Comparison of ENCODE assay signal across 29 cellular contexts in genomic region chr3:9222049-9222448, GRCh38. TPM values are rescaled to one million over a fixed set of nuclear protein-coding genes. Genes with fewer than 3 reads are reported as not detected.
"Had no signal": no experiment of that assay in that cellular context is flagged by ENCODE, and none has a peak within 500 bp of the region (broad histone marks: within the 10 kb centered on the region; RNA-seq: fewer than 3 reads in every experiment).

No MANE protein-coding gene starts in this region.

- H3K27ac Mint-ChIP-seq: activated CD4-positive, alpha-beta memory T cell treated with anti-CD3 and anti-CD28 coated beads, Interleukin-2, amount 10 ng/mL, durations not matched to agents 7 days and 5 days; activated CD4-positive, alpha-beta T cell treated with anti-CD3 and anti-CD28 coated beads, Interleukin-2, amount 10 ng/mL, durations not matched to agents 7 days and 5 days; activated naive CD4-positive, alpha-beta T cell treated with anti-CD3 and anti-CD28 coated beads, Interleukin-2, amount 10 ng/mL, durations not matched to agents 7 days and 5 days; activated T-cell treated with anti-CD3 and anti-CD28 coated beads, Interleukin-2, amount 50 U/mL, for 24 hours; activated T-cell treated with anti-CD3 and anti-CD28 coated beads, Interleukin-2, amount 50 U/mL, for 72 hours; T-helper 1 cell treated with Interleukin-12 subunit alpha and Interleukin-12 subunit beta and Interleukin-4 antibody, amounts not matched to agents 30 μg/mL and 1 μg/mL, for 36 hours had no signal

- H3K4me3 Mint-ChIP-seq: activated CD4-positive, alpha-beta memory T cell treated with anti-CD3 and anti-CD28 coated beads, Interleukin-2, amount 10 ng/mL, durations not matched to agents 7 days and 5 days; activated CD4-positive, alpha-beta T cell treated with anti-CD3 and anti-CD28 coated beads, Interleukin-2, amount 10 ng/mL, durations not matched to agents 7 days and 5 days; activated naive CD4-positive, alpha-beta T cell treated with anti-CD3 and anti-CD28 coated beads, Interleukin-2, amount 10 ng/mL, durations not matched to agents 7 days and 5 days; activated T-cell treated with anti-CD3 and anti-CD28 coated beads, Interleukin-2, amount 50 U/mL, for 24 hours; activated T-cell treated with anti-CD3 and anti-CD28 coated beads, Interleukin-2, amount 50 U/mL, for 72 hours; T-helper 1 cell treated with Interleukin-12 subunit alpha and Interleukin-12 subunit beta and Interleukin-4 antibody, amounts not matched to agents 30 μg/mL and 1 μg/mL, for 36 hours had no signal

- DNase-seq: activated CD4-positive, alpha-beta memory T cell treated with anti-CD3 and anti-CD28 coated beads, Interleukin-2, amount 10 ng/mL, durations not matched to agents 7 days and 5 days; activated CD4-positive, alpha-beta T cell treated with anti-CD3 and anti-CD28 coated beads for 1 hour; activated CD4-positive, alpha-beta T cell treated with anti-CD3 and anti-CD28 coated beads for 4 hours; activated CD4-positive, alpha-beta T cell treated with anti-CD3 and anti-CD28 coated beads, Interleukin-2, amount 10 ng/mL, durations not matched to agents 7 days and 5 days; activated CD4-positive, alpha-beta T cell treated with anti-CD3 and anti-CD28 coated beads, Interleukin-2, amount 50 U/mL, for 4 hours; activated CD8-positive, alpha-beta memory T cell treated with anti-CD3 and anti-CD28 coated beads, Interleukin-2, amount 50 U/mL, for 48 hours; activated gamma-delta T cell; activated naive CD4-positive, alpha-beta T cell; activated naive CD4-positive, alpha-beta T cell treated with anti-CD3 and anti-CD28 coated beads, Interleukin-2, amount 10 ng/mL, durations not matched to agents 7 days and 5 days; activated T-cell treated with anti-CD3 and anti-CD28 coated beads for 4 hours; activated T-cell treated with anti-CD3 and anti-CD28 coated beads, Interleukin-2, amount 50 U/mL, for 24 hours; activated T-cell treated with anti-CD3 and anti-CD28 coated beads, Interleukin-2, amount 50 U/mL, for 72 hours; adrenal gland; amygdala; aorta; body of pancreas; central memory CD4-positive, alpha-beta T cell; cerebellar nuclear complex; colonic mucosa; effector CD8-positive, alpha-beta T cell; esophagus squamous epithelium; foreskin melanocyte; hippocampal formation; T1000 had no signal

- FAIRE-seq: endometrium, endothelial cell of umbilical vein had no signal

- ATAC-seq: body of pancreas, gastroesophageal sphincter had no signal

- H3K9me3 Mint-ChIP-seq: activated CD4-positive, alpha-beta memory T cell treated with anti-CD3 and anti-CD28 coated beads, Interleukin-2, amount 10 ng/mL, durations not matched to agents 7 days and 5 days; activated CD4-positive, alpha-beta T cell treated with anti-CD3 and anti-CD28 coated beads, Interleukin-2, amount 10 ng/mL, durations not matched to agents 7 days and 5 days; activated naive CD4-positive, alpha-beta T cell treated with anti-CD3 and anti-CD28 coated beads, Interleukin-2, amount 10 ng/mL, durations not matched to agents 7 days and 5 days; activated naive CD4-positive, alpha-beta T cell treated with anti-CD3 and anti-CD28 coated beads, Interleukin-2, amount 50 U/mL, for 72 hours; activated T-cell treated with anti-CD3 and anti-CD28 coated beads, Interleukin-2, amount 50 U/mL, for 24 hours; activated T-cell treated with anti-CD3 and anti-CD28 coated beads, Interleukin-2, amount 50 U/mL, for 72 hours; T-helper 1 cell treated with Interleukin-12 subunit alpha and Interleukin-12 subunit beta and Interleukin-4 antibody, amounts not matched to agents 30 μg/mL and 1 μg/mL, for 36 hours had no signal

- H3K27me3 Mint-ChIP-seq: activated naive CD4-positive, alpha-beta T cell treated with anti-CD3 and anti-CD28 coated beads, Interleukin-2, amount 10 ng/mL, durations not matched to agents 7 days and 5 days; activated T-cell treated with anti-CD3 and anti-CD28 coated beads, Interleukin-2, amount 50 U/mL, for 24 hours had no signal

- H3K36me3 Mint-ChIP-seq: activated naive CD4-positive, alpha-beta T cell treated with anti-CD3 and anti-CD28 coated beads, Interleukin-2, amount 10 ng/mL, durations not matched to agents 7 days and 5 days; activated naive CD4-positive, alpha-beta T cell treated with anti-CD3 and anti-CD28 coated beads, Interleukin-2, amount 50 U/mL, for 72 hours had no signal

RNA-seq across cellular contexts. Expression of gene SRGAP3, which starts 27.4 kb away (rescaled TPM):
- total RNA-seq: endothelial cell of umbilical vein had no signal
